Comparison of ENCODE assay signal across 1 cellular context in genomic region chr1:28792644-28793121, GRCh38.
TF ChIP-seq lines count a peak whose summit lies in the region.

No MANE protein-coding gene starts in this region.

TF ChIP-seq in HEK293, 187 proteins besides CTCF, POLR2A, EP300 and RAD21 (continued from another document and continues in another):
- TF ChIP-seq, protein P1, sequence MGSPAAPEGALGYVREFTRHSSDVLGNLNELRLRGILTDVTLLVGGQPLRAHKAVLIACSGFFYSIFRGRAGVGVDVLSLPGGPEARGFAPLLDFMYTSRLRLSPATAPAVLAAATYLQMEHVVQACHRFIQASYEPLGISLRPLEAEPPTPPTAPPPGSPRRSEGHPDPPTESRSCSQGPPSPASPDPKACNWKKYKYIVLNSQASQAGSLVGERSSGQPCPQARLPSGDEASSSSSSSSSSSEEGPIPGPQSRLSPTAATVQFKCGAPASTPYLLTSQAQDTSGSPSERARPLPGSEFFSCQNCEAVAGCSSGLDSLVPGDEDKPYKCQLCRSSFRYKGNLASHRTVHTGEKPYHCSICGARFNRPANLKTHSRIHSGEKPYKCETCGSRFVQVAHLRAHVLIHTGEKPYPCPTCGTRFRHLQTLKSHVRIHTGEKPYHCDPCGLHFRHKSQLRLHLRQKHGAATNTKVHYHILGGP (tag by site-specific recombination; IDR thresholded peaks at IDR 0.05): no peak
- TF ChIP-seq ZNF629 (tag by site-specific recombination; IDR thresholded peaks at IDR 0.05) (peak; percentile 75), ZNF433 (tag by site-specific recombination; IDR thresholded peaks at IDR 0.05; ENCODE audit: low read depth) (no peak), ZNF354C (tag by site-specific recombination; IDR thresholded peaks at IDR 0.05; ENCODE audit: borderline replicate concordance, low read depth) (no peak), PRDM6 (tag by site-specific recombination; IDR thresholded peaks at IDR 0.05) (peak; percentile 94), ZNF654 (tag by site-specific recombination; IDR thresholded peaks at IDR 0.05; ENCODE audit: low read depth) (no peak), ZFP41 (tag by site-specific recombination; IDR thresholded peaks at IDR 0.05; ENCODE audit: borderline replicate concordance) (no peak), GLIS2 (tag by site-specific recombination; IDR thresholded peaks at IDR 0.05) (no peak), ZNF202 (tag by site-specific recombination; IDR thresholded peaks at IDR 0.05; ENCODE audit: borderline replicate concordance) (no peak), BCL11B (tag by site-specific recombination; IDR thresholded peaks at IDR 0.05; ENCODE audit: low read depth) (no peak), BCL11A (tag by site-specific recombination; IDR thresholded peaks at IDR 0.05; ENCODE audit: low read depth) (0 out of 2 replicates have a peak, but pooled peaks have one; percentile 29), TSHZ1 (tag by site-specific recombination; IDR thresholded peaks at IDR 0.05; ENCODE audit: borderline replicate concordance) (peak; percentile 81; the same call in 1 of the 2 replicates), PRDM1 (tag by site-specific recombination; IDR thresholded peaks at IDR 0.05) (peak; percentile 20; the same call in 1 of the 2 replicates), KLF1 (tag by site-specific recombination; IDR thresholded peaks at IDR 0.05) (no peak), AEBP2 (tag by site-specific recombination; IDR thresholded peaks at IDR 0.05; ENCODE audit: borderline replicate concordance) (no peak), GLIS1 (tag by site-specific recombination; IDR thresholded peaks at IDR 0.05) (peak; percentile 96), ZNF24 (tag by site-specific recombination; IDR thresholded peaks at IDR 0.05) (peak; percentile 74; the same call in 1 of the 2 replicates), FEZF1 (tag by site-specific recombination; IDR thresholded peaks at IDR 0.05) (peak; percentile 71), ZNF394 (tag by site-specific recombination; IDR thresholded peaks at IDR 0.05; ENCODE audit: borderline replicate concordance) (no peak), TRIM28 (IDR thresholded peaks at IDR 0.05; ENCODE audit: borderline replicate concordance, low read length) (peak; percentile 94), ZFP69B (tag by site-specific recombination; IDR thresholded peaks at IDR 0.05) (no peak), SP7 (tag by site-specific recombination; IDR thresholded peaks at IDR 0.05) (peak; percentile 74), OSR2 (tag by site-specific recombination; IDR thresholded peaks at IDR 0.05) (peak; percentile 75), ZNF112 (tag by site-specific recombination; IDR thresholded peaks at IDR 0.05) (no peak), ZNF704 (tag by site-specific recombination; IDR thresholded peaks at IDR 0.05) (no peak), KLF7 (tag by site-specific recombination; IDR thresholded peaks at IDR 0.05; ENCODE audit: borderline replicate concordance) (no peak), ZNF692 (tag by site-specific recombination; IDR thresholded peaks at IDR 0.05) (0 out of 2 replicates have a peak, but pooled peaks have one; percentile 42), ZSCAN23 (tag by site-specific recombination; IDR thresholded peaks at IDR 0.05) (peak; percentile 44; the same call in 1 of the 2 replicates), ZNF239 (tag by site-specific recombination; IDR thresholded peaks at IDR 0.05) (no peak), MZF1 (tag by site-specific recombination; IDR thresholded peaks at IDR 0.05; ENCODE audit: borderline replicate concordance) (no peak), WT1 (tag by site-specific recombination; IDR thresholded peaks at IDR 0.05) (peak; percentile 81)
- TF ChIP-seq, protein P2, sequence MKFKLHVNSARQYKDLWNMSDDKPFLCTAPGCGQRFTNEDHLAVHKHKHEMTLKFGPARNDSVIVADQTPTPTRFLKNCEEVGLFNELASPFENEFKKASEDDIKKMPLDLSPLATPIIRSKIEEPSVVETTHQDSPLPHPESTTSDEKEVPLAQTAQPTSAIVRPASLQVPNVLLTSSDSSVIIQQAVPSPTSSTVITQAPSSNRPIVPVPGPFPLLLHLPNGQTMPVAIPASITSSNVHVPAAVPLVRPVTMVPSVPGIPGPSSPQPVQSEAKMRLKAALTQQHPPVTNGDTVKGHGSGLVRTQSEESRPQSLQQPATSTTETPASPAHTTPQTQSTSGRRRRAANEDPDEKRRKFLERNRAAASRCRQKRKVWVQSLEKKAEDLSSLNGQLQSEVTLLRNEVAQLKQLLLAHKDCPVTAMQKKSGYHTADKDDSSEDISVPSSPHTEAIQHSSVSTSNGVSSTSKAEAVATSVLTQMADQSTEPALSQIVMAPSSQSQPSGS (tag by site-specific recombination; IDR thresholded peaks at IDR 0.05; ENCODE audit: low read depth): no peak
- TF ChIP-seq, protein P3, sequence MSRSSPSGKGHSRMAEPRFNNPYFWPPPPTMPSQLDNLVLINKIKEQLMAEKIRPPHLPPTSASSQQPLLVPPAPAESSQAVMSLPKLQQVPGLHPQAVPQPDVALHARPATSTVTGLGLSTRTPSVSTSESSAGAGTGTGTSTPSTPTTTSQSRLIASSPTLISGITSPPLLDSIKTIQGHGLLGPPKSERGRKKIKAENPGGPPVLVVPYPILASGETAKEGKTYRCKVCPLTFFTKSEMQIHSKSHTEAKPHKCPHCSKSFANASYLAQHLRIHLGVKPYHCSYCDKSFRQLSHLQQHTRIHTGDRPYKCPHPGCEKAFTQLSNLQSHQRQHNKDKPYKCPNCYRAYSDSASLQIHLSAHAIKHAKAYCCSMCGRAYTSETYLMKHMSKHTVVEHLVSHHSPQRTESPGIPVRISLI (tag by site-specific recombination; IDR thresholded peaks at IDR 0.05): peak; percentile 65; the same call in 1 of the 2 replicates
- TF ChIP-seq, protein P4, sequence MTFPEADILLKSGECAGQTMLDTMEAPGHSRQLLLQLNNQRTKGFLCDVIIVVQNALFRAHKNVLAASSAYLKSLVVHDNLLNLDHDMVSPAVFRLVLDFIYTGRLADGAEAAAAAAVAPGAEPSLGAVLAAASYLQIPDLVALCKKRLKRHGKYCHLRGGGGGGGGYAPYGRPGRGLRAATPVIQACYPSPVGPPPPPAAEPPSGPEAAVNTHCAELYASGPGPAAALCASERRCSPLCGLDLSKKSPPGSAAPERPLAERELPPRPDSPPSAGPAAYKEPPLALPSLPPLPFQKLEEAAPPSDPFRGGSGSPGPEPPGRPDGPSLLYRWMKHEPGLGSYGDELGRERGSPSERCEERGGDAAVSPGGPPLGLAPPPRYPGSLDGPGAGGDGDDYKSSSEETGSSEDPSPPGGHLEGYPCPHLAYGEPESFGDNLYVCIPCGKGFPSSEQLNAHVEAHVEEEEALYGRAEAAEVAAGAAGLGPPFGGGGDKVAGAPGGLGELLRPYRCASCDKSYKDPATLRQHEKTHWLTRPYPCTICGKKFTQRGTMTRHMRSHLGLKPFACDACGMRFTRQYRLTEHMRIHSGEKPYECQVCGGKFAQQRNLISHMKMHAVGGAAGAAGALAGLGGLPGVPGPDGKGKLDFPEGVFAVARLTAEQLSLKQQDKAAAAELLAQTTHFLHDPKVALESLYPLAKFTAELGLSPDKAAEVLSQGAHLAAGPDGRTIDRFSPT (tag by site-specific recombination; IDR thresholded peaks at IDR 0.05): peak; percentile 38; the same call in 1 of the 2 replicates
- TF ChIP-seq, protein P5, sequence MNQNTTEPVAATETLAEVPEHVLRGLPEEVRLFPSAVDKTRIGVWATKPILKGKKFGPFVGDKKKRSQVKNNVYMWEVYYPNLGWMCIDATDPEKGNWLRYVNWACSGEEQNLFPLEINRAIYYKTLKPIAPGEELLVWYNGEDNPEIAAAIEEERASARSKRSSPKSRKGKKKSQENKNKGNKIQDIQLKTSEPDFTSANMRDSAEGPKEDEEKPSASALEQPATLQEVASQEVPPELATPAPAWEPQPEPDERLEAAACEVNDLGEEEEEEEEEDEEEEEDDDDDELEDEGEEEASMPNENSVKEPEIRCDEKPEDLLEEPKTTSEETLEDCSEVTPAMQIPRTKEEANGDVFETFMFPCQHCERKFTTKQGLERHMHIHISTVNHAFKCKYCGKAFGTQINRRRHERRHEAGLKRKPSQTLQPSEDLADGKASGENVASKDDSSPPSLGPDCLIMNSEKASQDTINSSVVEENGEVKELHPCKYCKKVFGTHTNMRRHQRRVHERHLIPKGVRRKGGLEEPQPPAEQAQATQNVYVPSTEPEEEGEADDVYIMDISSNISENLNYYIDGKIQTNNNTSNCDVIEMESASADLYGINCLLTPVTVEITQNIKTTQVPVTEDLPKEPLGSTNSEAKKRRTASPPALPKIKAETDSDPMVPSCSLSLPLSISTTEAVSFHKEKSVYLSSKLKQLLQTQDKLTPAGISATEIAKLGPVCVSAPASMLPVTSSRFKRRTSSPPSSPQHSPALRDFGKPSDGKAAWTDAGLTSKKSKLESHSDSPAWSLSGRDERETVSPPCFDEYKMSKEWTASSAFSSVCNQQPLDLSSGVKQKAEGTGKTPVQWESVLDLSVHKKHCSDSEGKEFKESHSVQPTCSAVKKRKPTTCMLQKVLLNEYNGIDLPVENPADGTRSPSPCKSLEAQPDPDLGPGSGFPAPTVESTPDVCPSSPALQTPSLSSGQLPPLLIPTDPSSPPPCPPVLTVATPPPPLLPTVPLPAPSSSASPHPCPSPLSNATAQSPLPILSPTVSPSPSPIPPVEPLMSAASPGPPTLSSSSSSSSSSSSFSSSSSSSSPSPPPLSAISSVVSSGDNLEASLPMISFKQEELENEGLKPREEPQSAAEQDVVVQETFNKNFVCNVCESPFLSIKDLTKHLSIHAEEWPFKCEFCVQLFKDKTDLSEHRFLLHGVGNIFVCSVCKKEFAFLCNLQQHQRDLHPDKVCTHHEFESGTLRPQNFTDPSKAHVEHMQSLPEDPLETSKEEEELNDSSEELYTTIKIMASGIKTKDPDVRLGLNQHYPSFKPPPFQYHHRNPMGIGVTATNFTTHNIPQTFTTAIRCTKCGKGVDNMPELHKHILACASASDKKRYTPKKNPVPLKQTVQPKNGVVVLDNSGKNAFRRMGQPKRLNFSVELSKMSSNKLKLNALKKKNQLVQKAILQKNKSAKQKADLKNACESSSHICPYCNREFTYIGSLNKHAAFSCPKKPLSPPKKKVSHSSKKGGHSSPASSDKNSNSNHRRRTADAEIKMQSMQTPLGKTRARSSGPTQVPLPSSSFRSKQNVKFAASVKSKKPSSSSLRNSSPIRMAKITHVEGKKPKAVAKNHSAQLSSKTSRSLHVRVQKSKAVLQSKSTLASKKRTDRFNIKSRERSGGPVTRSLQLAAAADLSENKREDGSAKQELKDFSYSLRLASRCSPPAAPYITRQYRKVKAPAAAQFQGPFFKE (tag by site-specific recombination; IDR thresholded peaks at IDR 0.05; ENCODE audit: borderline replicate concordance): no peak
